ENCODE assay signal across 16 cellular contexts in the genomic region with DNA sequence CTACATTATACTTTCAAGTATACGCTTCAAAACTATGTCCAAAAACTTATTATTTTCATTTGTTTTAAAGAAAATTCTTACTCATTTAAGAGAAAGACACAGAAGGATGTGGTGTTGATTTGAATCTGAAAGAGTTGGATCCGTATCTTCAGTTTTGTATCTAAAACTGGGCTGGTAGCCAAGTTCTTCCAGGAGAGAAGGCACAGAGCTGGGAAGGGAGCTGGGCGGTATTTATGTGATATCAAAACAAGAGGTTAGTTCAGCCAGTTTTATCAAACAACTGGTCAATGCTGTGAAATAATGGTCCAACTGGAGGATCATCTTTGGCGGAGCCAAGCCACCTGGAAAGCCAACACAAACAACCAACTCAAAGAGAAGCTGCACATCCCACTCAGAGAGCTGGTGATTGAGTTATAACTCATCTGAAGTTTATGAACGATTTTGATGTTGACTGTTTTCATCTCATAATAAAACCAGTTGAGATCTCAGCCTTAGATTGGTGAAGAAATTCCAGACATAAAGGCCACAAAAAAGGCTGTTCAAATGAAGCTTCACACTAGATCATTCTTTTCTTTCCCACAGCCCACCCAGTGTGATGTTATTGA.
A peak's percentile ranks its signal among the peaks of the same experiment; 100 is the strongest.
DNase-seq lines count a peak whose midpoint lies in the region; ATAC-seq and TF ChIP-seq lines count a peak whose summit lies in the region.
"Had no signal": no experiment of that assay in that cellular context is flagged by ENCODE, and none has a peak within 500 bp of the region (broad histone marks: within the 10 kb centered on the region; RNA-seq: fewer than 3 reads in every experiment).

No MANE protein-coding gene starts in this region.

- TF ChIP-seq CTCF in fibroblast of the aortic adventitia (IDR thresholded peaks at IDR 0.05; ENCODE audit: insufficient read depth, low read length), result no peak

- peak; percentile 20 for DNase-seq in NCI-H345 (lab: John Stamatoyannopoulos, UW)
- no peak for DNase-seq in NCI-H345 treated with DMSO at 0.1 percent for 48 hours (lab: John Stamatoyannopoulos, UW; ENCODE audit: unreplicated experiment)
- DNase-seq in NCI-H446 (lab: John Stamatoyannopoulos, UW), result peak; percentile 62 to 85
- peak; percentile 26 for DNase-seq in fibroblast of the aortic adventitia (ENCODE audit: low read depth)
- no peak for DNase-seq in effector CD8-positive, alpha-beta T cell (lab: John Stamatoyannopoulos, UW)
- DNase-seq: BE2C; CD4-positive, CD25-positive, alpha-beta regulatory T cell; COR-L47; DMS53; EL; NCI-H2081; OCI-M1; SHP77 had no signal

- ATAC-seq in GM18873 (IDR thresholded peaks at IDR 0.05; ENCODE audit: low FRiP score, unreplicated experiment) (no peak), HG03097 (IDR thresholded peaks at IDR 0.05; ENCODE audit: low FRiP score, unreplicated experiment) (no peak)

- no peak overlapping the region for H3K4me3 ChIP-seq in fibroblast of the aortic adventitia (ENCODE audit: low read depth, low read length)
- H3K4me3 ChIP-seq: SK-N-MC had no signal

Comparison
In these comparisons a context has a peak if more than half of its experiments do, and no peak if none do; other contexts are left out.
1. DNase-seq: peak in NCI-H345 (single experiment), NCI-H446 (2 of 2) and fibroblast of the aortic adventitia (single experiment); none in NCI-H345 treated with DMSO at 0.1 percent for 48 hours (single experiment) and effector CD8-positive, alpha-beta T cell (single experiment).